12 cellular contexts compared by ENCODE assay signal in the genomic region with DNA sequence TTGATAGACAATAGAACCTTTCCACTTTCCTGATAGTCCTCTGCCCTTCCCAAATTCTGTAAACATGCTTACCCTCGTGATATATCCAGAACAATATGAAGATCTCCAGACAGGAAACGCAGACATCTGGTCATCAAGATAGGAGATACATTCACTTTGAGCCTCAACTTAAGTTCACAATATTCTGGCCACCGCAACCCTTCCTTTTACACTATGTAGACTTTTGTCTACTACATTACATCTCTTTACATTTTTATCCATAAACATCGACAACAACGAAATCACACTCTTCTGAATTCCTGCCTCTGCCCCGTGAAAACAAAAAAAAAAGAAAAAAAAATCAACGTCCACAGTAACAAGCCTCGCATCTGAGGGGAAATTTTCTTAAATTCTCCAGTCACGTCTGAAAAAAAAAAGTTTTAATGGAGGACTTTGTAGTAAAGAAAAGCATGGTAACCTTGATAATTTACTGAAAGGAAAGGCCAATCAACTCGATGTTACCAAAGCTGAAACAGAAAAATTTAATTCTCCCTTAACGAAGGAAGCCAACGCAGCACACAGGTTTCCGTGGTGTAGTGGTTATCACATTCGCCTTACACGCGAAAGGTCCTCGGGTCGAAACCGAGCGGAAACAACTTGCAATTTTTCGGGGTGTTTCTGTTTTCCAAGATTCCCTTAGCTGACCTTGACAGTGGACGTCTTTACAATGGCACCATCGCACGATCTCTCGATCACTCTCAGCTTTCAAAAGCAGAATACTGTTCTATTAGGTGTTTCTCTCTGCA. TPM values are rescaled to one million over a fixed set of nuclear protein-coding genes. Genes with fewer than 3 reads are reported as not detected.
A peak's percentile ranks its signal among the peaks of the same experiment; 100 is the strongest.
DNase-seq lines count a peak whose midpoint lies in the region; ATAC-seq, FAIRE-seq and TF ChIP-seq lines count a peak whose summit lies in the region.
"Had no signal": no experiment of that assay in that cellular context is flagged by ENCODE, and none has a peak within 500 bp of the region (broad histone marks: within the 10 kb centered on the region; RNA-seq: fewer than 3 reads in every experiment).

No MANE protein-coding gene starts in this region.

- 5% methylated on average over 24 of the region's 25 CpGs for WGBS in HUES64
- WGBS in mesendoderm (ENCODE audit: extremely low coverage, insufficient coverage, low lambda C conversion rate): 100% methylated on average over 3 of the region's 25 CpGs

- H3K4ac ChIP-seq in mesendoderm (ENCODE audit: low read depth, low read length): no peak overlapping the region

- no peak overlapping the region for H2BK15ac ChIP-seq in mesendoderm (replicated peaks; ENCODE audit: low read depth)

- no peak overlapping the region for H2BK120ac ChIP-seq in mesendoderm (ENCODE audit: low read depth, low read length)

- peak overlapping the region; percentile 69 for H3K4me2 ChIP-seq in mesendoderm (ENCODE audit: low read length)

- H3K4me3 ChIP-seq in HUES64 (ENCODE audit: low read length): peak overlapping the region; percentile 63
- peak overlapping the region; percentile 8 for H3K4me3 ChIP-seq in bronchial epithelial cell (ENCODE audit: low read depth, low read length)
- peak overlapping the region; percentile 44 for H3K4me3 ChIP-seq in mesendoderm (ENCODE audit: low read length)

- H3K36me3 ChIP-seq in HUES64 (ENCODE audit: insufficient read depth, low read length) (no peaks in the 10 kb centered on the region), bronchial epithelial cell (ENCODE audit: control insufficient read depth, insufficient read depth, low read length) (no peaks in the 10 kb centered on the region), mesendoderm (ENCODE audit: control insufficient read depth, insufficient read depth, low read length) (no peaks in the 10 kb centered on the region)

- H3K9ac ChIP-seq in HUES64 (ENCODE audit: low read depth, low read length) (no peak overlapping the region), mesendoderm (ENCODE audit: low read length) (peak overlapping the region; percentile 49)

- no peak for TF ChIP-seq CTCF in bronchial epithelial cell (IDR thresholded peaks at IDR 0.05; ENCODE audit: insufficient read depth, low read length, severe bottlenecking)

- no peaks in the 10 kb centered on the region for H3K79me2 ChIP-seq in mesendoderm (ENCODE audit: control insufficient read depth, insufficient read depth, low read length)

- no peak overlapping the region for H4K5ac ChIP-seq in mesendoderm (ENCODE audit: low read length)

- no peak overlapping the region for H3K27ac ChIP-seq in HUES64 (ENCODE audit: low read depth, low read length)
- H3K27ac ChIP-seq in mesendoderm (ENCODE audit: low read depth, low read length): no peak overlapping the region
- H3K27ac ChIP-seq in caudate nucleus (ENCODE audit: low read depth, low read length): no peak overlapping the region

- no peak overlapping the region for H3K18ac ChIP-seq in mesendoderm (ENCODE audit: low read length)

- DNase-seq in EL (peak; percentile 75), bronchial epithelial cell (ENCODE audit: low read depth) (peak; percentile 60), mesendoderm (peak; percentile 98), NOMO-1 treated with DMSO at 0.1 percent for 48 hours (lab: John Stamatoyannopoulos, UW; ENCODE audit: unreplicated experiment) (no peak), NAMALWA (ENCODE audit: low spot score) (no peak), caudate nucleus (lab: John Stamatoyannopoulos, UW) (no peak)
- DNase-seq: foreskin melanocyte, GDM1 had no signal

- no peak for FAIRE-seq in bronchial epithelial cell (lab: Jason Lieb, UNC)

- H2AK5ac ChIP-seq in mesendoderm (ENCODE audit: low read length): no peak overlapping the region

- H3K9me3 ChIP-seq in HUES64 (ENCODE audit: insufficient read depth, low read depth, low read length): no peaks in the 10 kb centered on the region

- ATAC-seq in GM21825 (IDR thresholded peaks at IDR 0.05; ENCODE audit: unreplicated experiment): no peak

- H3K4me1 ChIP-seq in HUES64 (ENCODE audit: insufficient read depth, low read length) (peaks cover 15% of the 10 kb centered on the region; the same call in 1 of the 2 replicates), mesendoderm (ENCODE audit: control insufficient read depth, low read depth, low read length) (peaks cover 2% of the 10 kb centered on the region)

- H3K27me3 ChIP-seq in HUES64 (ENCODE audit: insufficient read depth, low read length) (peaks cover 95% of the 10 kb centered on the region), bronchial epithelial cell (ENCODE audit: control insufficient read depth, insufficient read depth, low read length) (peaks cover 13% of the 10 kb centered on the region), mesendoderm (ENCODE audit: insufficient read depth, low read length, poor library complexity) (peaks cover 2% of the 10 kb centered on the region)

- H2BK5ac ChIP-seq in mesendoderm (ENCODE audit: low read length): no peak overlapping the region

- H3K56ac ChIP-seq in mesendoderm (ENCODE audit: low read length): peak overlapping the region; percentile 68

- H4K8ac ChIP-seq in mesendoderm (ENCODE audit: low read depth, low read length): no peak overlapping the region

- H3K23ac ChIP-seq in mesendoderm (ENCODE audit: low read length): no peak overlapping the region

- H3K79me1 ChIP-seq in mesendoderm (ENCODE audit: low read length): no peaks in the 10 kb centered on the region

RNA-seq across cellular contexts. Expression of a gene that starts 21.8 kb away (rescaled TPM):
- not detected for polyA plus RNA-seq in HUES64 (2013, experiment 1 of 2)
- polyA plus RNA-seq in HUES64 (2013, experiment 2 of 2): not detected
- total RNA-seq in bronchial epithelial cell: not detected in 2 replicates
- polyA plus RNA-seq in mesendoderm (2013, experiment 1 of 2): 0.07 TPM
- 0.06 TPM for polyA plus RNA-seq in mesendoderm (2013, experiment 2 of 2)
- total RNA-seq: activated T-helper 2 cell treated with anti-CD3 and anti-CD28 coated beads, Interferon-gamma antibody, Interleukin-2, Interleukin-4, amounts not matched to agents 10 μg/mL and 5 μg/mL and 100 μg/mL, durations not matched to agents 14 hours and 24 hours and 36 hours; T-helper 2 cell treated with Interferon-gamma antibody and Interleukin-4, amounts not matched to agents 100 ng/mL and 5 ng/mL, for 36 hours had no signal

RNA-seq across cellular contexts. Expression of a gene that starts 42.8 kb away (rescaled TPM):
- polyA plus RNA-seq in HUES64 (2013, experiment 1 of 2): 8.0 TPM
- 8.5 TPM for polyA plus RNA-seq in HUES64 (2013, experiment 2 of 2)
- total RNA-seq in bronchial epithelial cell: 4.5 and 15.1 TPM in 2 replicates
- 8.8 TPM for polyA plus RNA-seq in mesendoderm (2013, experiment 1 of 2)
- 9.5 TPM for polyA plus RNA-seq in mesendoderm (2013, experiment 2 of 2)

Comparison
In these comparisons a context has a peak if more than half of its experiments do, and no peak if none do; other contexts are left out.
1. DNase-seq: peak in EL (single experiment), bronchial epithelial cell (single experiment) and mesendoderm (single experiment); none in NOMO-1 treated with DMSO at 0.1 percent for 48 hours (single experiment), NAMALWA (single experiment) and caudate nucleus (0 of 61).
2. H3K4me3 ChIP-seq: peak in every context shown above with its lines; median percentile 63 in HUES64; 44 in mesendoderm; 8 in bronchial epithelial cell.